Comparison of ENCODE assay signal across 14 cellular contexts in the genomic region with DNA sequence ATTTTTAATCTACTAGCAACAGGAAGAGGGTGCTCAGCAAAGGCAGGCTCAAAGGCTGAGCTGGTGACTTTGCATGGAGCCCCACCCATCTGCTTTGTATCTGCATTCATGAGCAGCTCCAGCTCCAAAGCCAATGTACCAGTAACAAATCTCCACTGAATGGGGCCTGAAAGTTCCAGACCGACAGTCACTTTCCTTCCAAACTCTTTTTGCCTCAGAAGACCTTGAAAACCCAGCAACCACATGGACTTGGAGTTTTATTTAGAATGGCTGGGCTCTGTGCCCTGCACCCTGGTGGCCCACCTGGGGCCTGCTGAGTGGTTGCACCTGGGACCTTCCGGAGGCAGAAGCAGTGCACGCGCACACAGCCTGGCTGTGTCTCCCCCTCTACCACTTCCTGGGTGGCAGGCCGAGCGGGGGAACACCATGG.
DNase-seq lines count a peak whose midpoint lies in the region; ATAC-seq and TF ChIP-seq lines count a peak whose summit lies in the region.
"Had no signal": no experiment of that assay in that cellular context is flagged by ENCODE, and none has a peak within 500 bp of the region (broad histone marks: within the 10 kb centered on the region; RNA-seq: fewer than 3 reads in every experiment).

No MANE protein-coding gene starts in this region.

- TF ChIP-seq EP300 in SK-N-SH (IDR thresholded peaks at IDR 0.05; ENCODE audit: borderline replicate concordance in 1 of 2, low read depth in 1 of 2, low read length in 1 of 2) = no peak

- H2BK5ac ChIP-seq in trophoblast cell (ENCODE audit: low read depth, low read length, poor library complexity) = no peak overlapping the region

- no peak overlapping the region for H4K8ac ChIP-seq in trophoblast cell (ENCODE audit: low read depth, low read length)

- H3K79me2 ChIP-seq in Loucy (ENCODE audit: insufficient read depth, low read length) (no peaks in the 10 kb centered on the region), trophoblast cell (ENCODE audit: control insufficient read depth, insufficient read depth, low read length, poor library complexity) (no peaks in the 10 kb centered on the region), SK-N-SH (ENCODE audit: insufficient read depth) (no peaks in the 10 kb centered on the region)

- DNase-seq in CD8-positive, alpha-beta T cell = peak in 6 of 7 experiments; percentile 7 to 78 (median 22)
- peak; percentile 15 to 28 for DNase-seq in activated T-cell treated with anti-CD3 and anti-CD28 coated beads, Interleukin-2, amount 50 U/mL, for 72 hours
- DNase-seq in medulla oblongata (ENCODE audit: extremely low spot score) = peak; percentile 52
- DNase-seq in type B pancreatic cell (ENCODE audit: extremely low spot score, unreplicated experiment) = no peak
- DNase-seq in trophoblast cell = no peak
- no peak for DNase-seq in SK-N-SH
- DNase-seq: NCI-H1436 treated with DMSO at 0.1 percent for 48 hours, occipital lobe, SHP77 treated with DMSO at 0.1 percent for 48 hours had no signal

- peak overlapping the region; percentile 40 for H3K27ac ChIP-seq in CD8-positive, alpha-beta T cell (ENCODE audit: low read depth, low read length)
- H3K27ac ChIP-seq in trophoblast cell (ENCODE audit: low read depth, low read length) (no peak overlapping the region), SK-N-SH (ENCODE audit: low read depth in 2 of 2, low read length in 1 of 2) (no peak overlapping the region)
- H3K27ac ChIP-seq: C4-2B had no signal

- ATAC-seq in CD8-positive, alpha-beta T cell = peak; percentile 85
- ATAC-seq in activated T-cell treated with anti-CD3 and anti-CD28 coated beads, Interleukin-2, amount 50 U/mL, for 72 hours (replicated peaks in 1 of 2) = peak; percentile 35 to 40
- ATAC-seq in GM18520 (IDR thresholded peaks at IDR 0.05; ENCODE audit: unreplicated experiment) = no peak

- H3K4me1 ChIP-seq in CD8-positive, alpha-beta T cell (ENCODE audit: insufficient read depth, low read length) = peaks cover 22% of the 10 kb centered on the region
- H3K4me1 ChIP-seq in Loucy (ENCODE audit: insufficient read depth, low read length, poor library complexity, severe bottlenecking) (no peaks in the 10 kb centered on the region), trophoblast cell (ENCODE audit: control insufficient read depth in 1 of 2, insufficient read depth in 2 of 2, low read length in 2 of 2) (no peaks in the 10 kb centered on the region), SK-N-SH (ENCODE audit: control insufficient read depth in 1 of 2, insufficient read depth in 2 of 2, low read depth in 1 of 2, low read length in 1 of 2) (peaks cover 0 to 4% of the 10 kb centered on the region in 2 experiments; a peak in 2 of 4 replicates)

- peaks cover 3% of the 10 kb centered on the region for H3K36me3 Mint-ChIP-seq in CD8-positive, alpha-beta T cell
- peaks cover 8 to 12% of the 10 kb centered on the region in 2 donors for H3K36me3 Mint-ChIP-seq in activated T-cell treated with anti-CD3 and anti-CD28 coated beads, Interleukin-2, amount 50 U/mL, for 72 hours (ENCODE audit: insufficient read depth in 2 of 2)
- H3K36me3 Mint-ChIP-seq in type B pancreatic cell = no peaks in the 10 kb centered on the region
- H3K36me3 Mint-ChIP-seq: brain had no signal

- no peaks in the 10 kb centered on the region for H3K79me1 ChIP-seq in trophoblast cell (ENCODE audit: low read length)

- H3K9me3 Mint-ChIP-seq in CD8-positive, alpha-beta T cell = peaks cover 12% of the 10 kb centered on the region
- peaks cover 3 to 11% of the 10 kb centered on the region in 2 donors for H3K9me3 Mint-ChIP-seq in activated T-cell treated with anti-CD3 and anti-CD28 coated beads, Interleukin-2, amount 50 U/mL, for 72 hours
- H3K9me3 Mint-ChIP-seq in type B pancreatic cell = peaks cover 12% of the 10 kb centered on the region

- H3K27me3 Mint-ChIP-seq in CD8-positive, alpha-beta T cell (ENCODE audit: low read depth) = no peaks in the 10 kb centered on the region
- H3K27me3 Mint-ChIP-seq in activated T-cell treated with anti-CD3 and anti-CD28 coated beads, Interleukin-2, amount 50 U/mL, for 72 hours (ENCODE audit: low read depth) = no peaks in the 10 kb centered on the region
- H3K27me3 Mint-ChIP-seq in type B pancreatic cell = peaks cover 5% of the 10 kb centered on the region

- no peak overlapping the region for H3K4ac ChIP-seq in trophoblast cell (ENCODE audit: low read depth, low read length)

- H3K9me3 ChIP-seq in CD8-positive, alpha-beta T cell (ENCODE audit: low read length) = no peaks in the 10 kb centered on the region
- H3K9me3 ChIP-seq in Loucy (ENCODE audit: insufficient read depth, low read depth, low read length) (peaks cover 7% of the 10 kb centered on the region; the same call in 1 of the 2 replicates), trophoblast cell (ENCODE audit: insufficient read depth, low read depth, low read length) (peaks cover 2% of the 10 kb centered on the region), SK-N-SH (0 out of 2 replicates have a peak, but pooled peaks cover 10% of the 10 kb centered on the region)

- peak overlapping the region; percentile 93 for H3K27ac Mint-ChIP-seq in CD8-positive, alpha-beta T cell
- no peak overlapping the region for H3K27ac Mint-ChIP-seq in activated T-cell treated with anti-CD3 and anti-CD28 coated beads, Interleukin-2, amount 50 U/mL, for 72 hours
- no peak overlapping the region for H3K27ac Mint-ChIP-seq in type B pancreatic cell
- H3K27ac Mint-ChIP-seq: brain had no signal

- H2AK5ac ChIP-seq in trophoblast cell (ENCODE audit: low read length) = no peak overlapping the region

- no peak overlapping the region for H2AFZ ChIP-seq in Loucy (ENCODE audit: low read length)
- H2AFZ ChIP-seq in trophoblast cell (ENCODE audit: insufficient read depth, low read length, poor library complexity) = no peak overlapping the region
- H2AFZ ChIP-seq in SK-N-SH (ENCODE audit: low read depth) = no peak overlapping the region

- H2BK120ac ChIP-seq in trophoblast cell (ENCODE audit: insufficient read depth, low read length, poor library complexity) = no peak overlapping the region

- no peaks in the 10 kb centered on the region for H3K27me3 ChIP-seq in CD8-positive, alpha-beta T cell (ENCODE audit: insufficient read depth, low read length)
- no peaks in the 10 kb centered on the region for H3K27me3 ChIP-seq in Loucy (ENCODE audit: insufficient read depth, low read length, poor library complexity, severe bottlenecking)
- no peaks in the 10 kb centered on the region for H3K27me3 ChIP-seq in trophoblast cell (ENCODE audit: insufficient read depth, low read length)
- H3K27me3 ChIP-seq in SK-N-SH (ENCODE audit: insufficient read depth) = no peaks in the 10 kb centered on the region

- POLR2A ChIA-PET in CD8-positive, alpha-beta T cell (lab: Charles Lee) = interaction anchor here (1.0 to 1.4 kb wide), 3 partner anchors 10 to 122 kb away, joined by 3 read pairs; no protein-coding TSS in a partner anchor
- POLR2A ChIA-PET in SK-N-SH (lab: Yijun Ruan, JAX) = no interaction called here

- CTCF ChIA-PET in CD8-positive, alpha-beta T cell (lab: Charles Lee) = interaction anchor here (1.0 to 1.1 kb wide), 2 partner anchors 9 to 61 kb away, joined by 3 read pairs; no protein-coding TSS in a partner anchor
- CTCF ChIA-PET in SK-N-SH (lab: Yijun Ruan, JAX) = no interaction called here

- peak overlapping the region; percentile 22 for H3K4me3 ChIP-seq in CD8-positive, alpha-beta T cell (ENCODE audit: low read depth, low read length)
- H3K4me3 ChIP-seq in Loucy (ENCODE audit: low read length, poor library complexity, severe bottlenecking) (no peak overlapping the region), trophoblast cell (ENCODE audit: low read depth, low read length) (no peak overlapping the region), SK-N-SH (ENCODE audit: low read depth in 2 of 2, low read length in 1 of 2) (no peak overlapping the region)
- H3K4me3 ChIP-seq: lung had no signal

- no peak for TF ChIP-seq CTCF in CD8-positive, alpha-beta T cell (IDR thresholded peaks at IDR 0.05)
- TF ChIP-seq CTCF in Loucy (conservative IDR thresholded peaks at IDR 0.05; ENCODE audit: low read length) = peak; percentile 27; the same call in 1 of the 2 replicates
- TF ChIP-seq CTCF in type B pancreatic cell (conservative IDR thresholded peaks at IDR 0.05) = no peak
- TF ChIP-seq CTCF in SK-N-SH (IDR thresholded peaks at IDR 0.05) = no peak

- H3K23ac ChIP-seq in trophoblast cell (ENCODE audit: low read length) = no peak overlapping the region

- intact Hi-C loops in CD8-positive, alpha-beta T cell (cut with DNase I, micrococcal nuclease) = loop anchor here in 1 of 2 experiments (1.0 to 5.0 kb wide), 2 partner anchors 61 to 481 kb away; partner anchors contain the start of gene EXOC4

- H3K9ac ChIP-seq in Loucy (ENCODE audit: low read depth, low read length, poor library complexity, severe bottlenecking) (no peak overlapping the region), trophoblast cell (ENCODE audit: low read length) (no peak overlapping the region), SK-N-SH (no peak overlapping the region)

- H2BK12ac ChIP-seq in trophoblast cell (ENCODE audit: low read length) = no peak overlapping the region

- H3K14ac ChIP-seq in trophoblast cell (ENCODE audit: low read length) = no peak overlapping the region

- no peaks in the 10 kb centered on the region for H3K36me3 ChIP-seq in CD8-positive, alpha-beta T cell (ENCODE audit: insufficient read depth, low read length)
- no peaks in the 10 kb centered on the region for H3K36me3 ChIP-seq in Loucy (ENCODE audit: insufficient read depth, low read length)
- no peaks in the 10 kb centered on the region for H3K36me3 ChIP-seq in trophoblast cell (ENCODE audit: control insufficient read depth in 1 of 2, insufficient read depth in 2 of 2, low read length in 2 of 2)
- H3K36me3 ChIP-seq in SK-N-SH (replicated peaks in 1 of 2; ENCODE audit: control insufficient read depth in 1 of 2, insufficient read depth in 2 of 2, low read length in 1 of 2) = no peaks in the 10 kb centered on the region

- H3F3A ChIP-seq in Loucy (ENCODE audit: low read depth) (no peaks in the 10 kb centered on the region), SK-N-SH (replicated peaks; ENCODE audit: insufficient read depth) (no peaks in the 10 kb centered on the region)

- TF ChIP-seq RAD21 in SK-N-SH (IDR thresholded peaks at IDR 0.05; ENCODE audit: low read length) = no peak

- H3K4me2 ChIP-seq in Loucy (ENCODE audit: low read depth, low read length, poor library complexity, severe bottlenecking) (no peak overlapping the region), trophoblast cell (ENCODE audit: low read length) (no peak overlapping the region), SK-N-SH (no peak overlapping the region)

- H4K91ac ChIP-seq in trophoblast cell (ENCODE audit: low read depth, low read length) = no peak overlapping the region

- peak overlapping the region; percentile 71 for H3K4me3 Mint-ChIP-seq in CD8-positive, alpha-beta T cell
- peak overlapping the region in 1 of 2 donors; percentile 13 for H3K4me3 Mint-ChIP-seq in activated T-cell treated with anti-CD3 and anti-CD28 coated beads, Interleukin-2, amount 50 U/mL, for 72 hours
- no peak overlapping the region for H3K4me3 Mint-ChIP-seq in type B pancreatic cell
- H3K4me3 Mint-ChIP-seq: brain had no signal

- H4K20me1 ChIP-seq in Loucy (ENCODE audit: insufficient read depth, low read length, poor library complexity, severe bottlenecking) = no peaks in the 10 kb centered on the region
- no peaks in the 10 kb centered on the region for H4K20me1 ChIP-seq in SK-N-SH (ENCODE audit: insufficient read depth)

- H3K18ac ChIP-seq in trophoblast cell (ENCODE audit: low read length) = no peak overlapping the region

- peaks cover 24% of the 10 kb centered on the region for H3K4me1 Mint-ChIP-seq in CD8-positive, alpha-beta T cell (ENCODE audit: low read depth)
- H3K4me1 Mint-ChIP-seq in activated T-cell treated with anti-CD3 and anti-CD28 coated beads, Interleukin-2, amount 50 U/mL, for 72 hours (ENCODE audit: low read depth) = peaks cover 33% of the 10 kb centered on the region
- H3K4me1 Mint-ChIP-seq in type B pancreatic cell (ENCODE audit: unreplicated experiment) = no peaks in the 10 kb centered on the region

- no peaks in the 10 kb centered on the region for H3K9me2 ChIP-seq in Loucy (replicated peaks; ENCODE audit: low read depth, low read length)
- no peaks in the 10 kb centered on the region for H3K9me2 ChIP-seq in SK-N-SH

- no CpG with 5 or more reads among the region's 6 CpGs for WGBS in trophoblast cell (ENCODE audit: extremely low coverage, insufficient coverage, insufficient read length)
- WGBS in SK-N-SH (ENCODE audit: low lambda C conversion rate) = 88% methylated on average over 6 of the region's 6 CpGs

- H4K12ac ChIP-seq in trophoblast cell (ENCODE audit: low read depth, low read length) = no peak overlapping the region

Comparison
In these comparisons a context has a peak if more than half of its experiments do, and no peak if none do; other contexts are left out.
1. DNase-seq: peak in CD8-positive, alpha-beta T cell (6 of 7), activated T-cell treated with anti-CD3 and anti-CD28 coated beads, Interleukin-2, amount 50 U/mL, for 72 hours (2 of 2) and medulla oblongata (single experiment); none in type B pancreatic cell (single experiment), trophoblast cell (0 of 2) and SK-N-SH (single experiment).